ENCODE assay signal across 1 cellular context in the genomic region with DNA sequence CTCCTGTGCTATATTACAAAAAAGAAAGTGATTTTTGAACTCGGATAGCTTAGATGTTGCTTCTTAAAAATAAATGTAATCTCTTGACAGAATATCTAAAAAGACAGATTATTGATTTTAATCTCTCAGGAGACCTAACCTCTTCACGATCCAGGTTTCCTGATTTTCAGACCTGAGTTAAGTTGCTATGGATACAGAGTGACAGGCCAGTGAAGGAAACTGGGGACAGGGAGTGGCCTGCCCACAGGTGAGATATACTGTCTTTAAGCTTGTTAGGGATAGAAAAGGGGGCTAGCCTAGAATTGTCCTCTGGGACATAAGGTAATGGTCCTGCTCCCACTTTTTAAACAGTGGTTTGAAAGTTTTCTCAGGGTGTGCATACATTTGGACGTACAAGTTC.
TF ChIP-seq lines count a peak whose summit lies in the region.

No MANE protein-coding gene starts in this region.

TF ChIP-seq in GM12878, 131 proteins besides CTCF, POLR2A, EP300 and RAD21 (continued from another document):
- TF ChIP-seq, protein P1, sequence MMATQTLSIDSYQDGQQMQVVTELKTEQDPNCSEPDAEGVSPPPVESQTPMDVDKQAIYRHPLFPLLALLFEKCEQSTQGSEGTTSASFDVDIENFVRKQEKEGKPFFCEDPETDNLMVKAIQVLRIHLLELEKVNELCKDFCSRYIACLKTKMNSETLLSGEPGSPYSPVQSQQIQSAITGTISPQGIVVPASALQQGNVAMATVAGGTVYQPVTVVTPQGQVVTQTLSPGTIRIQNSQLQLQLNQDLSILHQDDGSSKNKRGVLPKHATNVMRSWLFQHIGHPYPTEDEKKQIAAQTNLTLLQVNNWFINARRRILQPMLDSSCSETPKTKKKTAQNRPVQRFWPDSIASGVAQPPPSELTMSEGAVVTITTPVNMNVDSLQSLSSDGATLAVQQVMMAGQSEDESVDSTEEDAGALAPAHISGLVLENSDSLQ (IDR thresholded peaks at IDR 0.05): peak; percentile 85
- TF ChIP-seq SUPT20H (IDR thresholded peaks at IDR 0.05; ENCODE audit: borderline replicate concordance, control insufficient read depth, low read depth, low read length): no peak
